Comparison of ENCODE assay signal across 9 cellular contexts in the genomic region with DNA sequence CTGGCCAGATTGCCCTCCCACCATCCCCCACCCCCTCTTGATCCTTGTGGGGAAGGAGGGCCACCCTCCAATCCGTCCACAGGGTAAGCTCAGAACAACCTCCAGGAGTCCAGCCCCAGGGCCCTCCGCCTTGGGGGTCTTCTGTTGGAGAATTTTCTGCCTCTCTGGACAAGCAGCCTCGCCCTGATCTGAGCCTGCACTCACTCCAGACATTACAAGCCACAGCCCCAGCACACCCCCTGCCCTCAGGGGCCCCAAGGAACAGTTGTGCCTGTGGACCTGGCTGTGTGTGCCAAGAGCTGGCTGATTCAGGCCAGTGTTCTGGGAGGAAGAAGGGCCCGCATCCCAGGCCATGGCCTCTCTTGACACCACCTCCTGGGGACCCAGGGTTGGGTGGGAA. TPM values are rescaled to one million over a fixed set of nuclear protein-coding genes. Genes with fewer than 3 reads are reported as not detected.
A peak's percentile ranks its signal among the peaks of the same experiment; 100 is the strongest.
DNase-seq lines count a peak whose midpoint lies in the region; ATAC-seq and TF ChIP-seq lines count a peak whose summit lies in the region.
"Had no signal": no experiment of that assay in that cellular context is flagged by ENCODE, and none has a peak within 500 bp of the region (broad histone marks: within the 10 kb centered on the region; RNA-seq: fewer than 3 reads in every experiment).

No MANE protein-coding gene starts in this region.

- WGBS in stomach, 5 donors, result 13 to 74% (median 62%) methylated on average over 1 to 4 of the region's 4 CpGs

- no peaks in the 10 kb centered on the region for H3K9me3 ChIP-seq in iPS-15b (ENCODE audit: control insufficient read depth, insufficient read depth, low read length)
- H3K9me3 ChIP-seq in stomach, result no peaks in the 10 kb centered on the region

- H3K27ac ChIP-seq in stomach, result peak overlapping the region in 4 of 5 donors; percentile 42 to 79 (median 74)

- H3K4me3 ChIP-seq in iPS-15b (ENCODE audit: low read depth, low read length), result peak overlapping the region; percentile 43
- peak overlapping the region in 3 of 4 donors; percentile 47 to 56 (median 56) for H3K4me3 ChIP-seq in stomach

- H3K27me3 ChIP-seq in iPS-15b (ENCODE audit: control insufficient read depth, insufficient read depth, low read length) (peaks cover 29% of the 10 kb centered on the region), stomach (peaks cover 0 to 53% (median 21%) of the 10 kb centered on the region in 3 donors)

- H3K4me1 ChIP-seq in iPS-15b (ENCODE audit: control insufficient read depth, insufficient read depth, low read length), result peaks cover 4% of the 10 kb centered on the region
- peaks cover 48 to 53% (median 53%) of the 10 kb centered on the region in 4 donors for H3K4me1 ChIP-seq in stomach

- H3K27ac Mint-ChIP-seq in T-helper 2 cell treated with Interferon-gamma antibody and Interleukin-4, amounts not matched to agents 5 μg/mL and 100 μg/mL, for 36 hours, result no peak overlapping the region
- no peak overlapping the region for H3K27ac Mint-ChIP-seq in activated B cell treated with CpG ODN at 0.5 μM for 24 hours

- CTCF ChIA-PET in activated B cell treated with CpG ODN at 0.5 μM for 24 hours (lab: Charles Lee), result no interaction called here

- POLR2A ChIA-PET in activated B cell treated with CpG ODN at 0.5 μM for 24 hours (lab: Charles Lee), result interaction anchor here (0.5 to 0.8 kb wide), 4 partner anchors 23 to 114 kb away, joined by 3 to 9 read pairs (median 4); no protein-coding TSS in a partner anchor

- no peak for DNase-seq in T-helper 2 cell treated with Interferon-gamma antibody and Interleukin-4, amounts not matched to agents 5 μg/mL and 100 μg/mL, for 36 hours (ENCODE audit: low spot score)
- DNase-seq in T-helper 2 cell (no peak), activated B cell treated with CpG ODN at 0.5 μM for 24 hours (no peak), stomach (no peak)
- DNase-seq in central memory CD4-positive, alpha-beta T cell, result no peak
- DNase-seq: NCI-H1417 treated with DMSO at 0.1 percent for 48 hours had no signal

- H3K27me3 Mint-ChIP-seq in T-helper 2 cell treated with Interferon-gamma antibody and Interleukin-4, amounts not matched to agents 5 μg/mL and 100 μg/mL, for 36 hours (ENCODE audit: low read depth), result no peaks in the 10 kb centered on the region
- H3K27me3 Mint-ChIP-seq in activated B cell treated with CpG ODN at 0.5 μM for 24 hours, result no peaks in the 10 kb centered on the region

- TF ChIP-seq EP300 in stomach (IDR thresholded peaks at IDR 0.05), result no peak

- H3K36me3 ChIP-seq in iPS-15b (ENCODE audit: control insufficient read depth, insufficient read depth, low read length) (no peaks in the 10 kb centered on the region), stomach (peaks cover 16 to 36% (median 29%) of the 10 kb centered on the region in 4 donors)

- ATAC-seq in activated B cell treated with CpG ODN at 0.5 μM for 24 hours (ENCODE audit: low read depth), result no peak
- ATAC-seq in HG03354 (IDR thresholded peaks at IDR 0.05; ENCODE audit: poor library complexity, severe bottlenecking, unreplicated experiment), result no peak
- ATAC-seq in HG02642 (IDR thresholded peaks at IDR 0.05; ENCODE audit: poor library complexity, unreplicated experiment), result no peak

- no peaks in the 10 kb centered on the region for H3K9me3 Mint-ChIP-seq in T-helper 2 cell treated with Interferon-gamma antibody and Interleukin-4, amounts not matched to agents 5 μg/mL and 100 μg/mL, for 36 hours
- no peaks in the 10 kb centered on the region for H3K9me3 Mint-ChIP-seq in activated B cell treated with CpG ODN at 0.5 μM for 24 hours

- TF ChIP-seq POLR2A in stomach (IDR thresholded peaks at IDR 0.05), result no peak

- no peak overlapping the region for H3K9ac ChIP-seq in iPS-15b (ENCODE audit: low read depth, low read length)

- intact Hi-C loops in activated B cell treated with CpG ODN at 0.5 μM for 24 hours (cut with micrococcal nuclease), result no loop called here
- intact Hi-C loops in stomach (cut with DNase I; ENCODE audit: low total_unique reads), result no loop called here

- H3K36me3 Mint-ChIP-seq in T-helper 2 cell treated with Interferon-gamma antibody and Interleukin-4, amounts not matched to agents 5 μg/mL and 100 μg/mL, for 36 hours (ENCODE audit: low read depth), result peaks cover 12% of the 10 kb centered on the region
- peaks cover 22% of the 10 kb centered on the region for H3K36me3 Mint-ChIP-seq in activated B cell treated with CpG ODN at 0.5 μM for 24 hours (ENCODE audit: low read depth)

- peaks cover 16% of the 10 kb centered on the region for H3K4me1 Mint-ChIP-seq in T-helper 2 cell treated with Interferon-gamma antibody and Interleukin-4, amounts not matched to agents 5 μg/mL and 100 μg/mL, for 36 hours (ENCODE audit: low read depth)
- H3K4me1 Mint-ChIP-seq in activated B cell treated with CpG ODN at 0.5 μM for 24 hours, result peaks cover 33% of the 10 kb centered on the region

- TF ChIP-seq CTCF in activated B cell treated with CpG ODN at 0.5 μM for 24 hours (IDR thresholded peaks at IDR 0.05), result no peak
- no peak for TF ChIP-seq CTCF in stomach (IDR thresholded peaks at IDR 0.05)

- H3K4me3 Mint-ChIP-seq in T-helper 2 cell treated with Interferon-gamma antibody and Interleukin-4, amounts not matched to agents 5 μg/mL and 100 μg/mL, for 36 hours, result peak overlapping the region; percentile 44
- H3K4me3 Mint-ChIP-seq in activated B cell treated with CpG ODN at 0.5 μM for 24 hours, result peak overlapping the region; percentile 38

RNA-seq across cellular contexts. Expression of gene ARHGAP27, which starts 0.5 kb away (rescaled TPM):
- total RNA-seq in activated B cell treated with CpG ODN at 0.5 μM for 24 hours (64.5 and 75.7 TPM in 2 replicates), stomach (100 to 1,000 TPM in 2 of 5 donors, 10 to 100 TPM in 3; 25.9 to 390 (median 65.3) TPM)
- 10 to 100 TPM in 2 of 3 donors, 1 to 10 TPM in 1; 7.7 to 45.9 (median 13.0) TPM for polyA plus RNA-seq in stomach

RNA-seq across cellular contexts. Expression of gene PLEKHM1, which starts 57.4 kb away (rescaled TPM):
- total RNA-seq in activated B cell treated with CpG ODN at 0.5 μM for 24 hours, result 44.1 and 62.4 TPM in 2 replicates
- total RNA-seq in stomach, result 10 to 100 TPM; 14.7 to 63.0 (median 38.4) TPM
- polyA plus RNA-seq in stomach, result 10 to 100 TPM; 10.4 to 16.7 (median 11.2) TPM
